8 cellular contexts compared by ENCODE assay signal in the genomic region with DNA sequence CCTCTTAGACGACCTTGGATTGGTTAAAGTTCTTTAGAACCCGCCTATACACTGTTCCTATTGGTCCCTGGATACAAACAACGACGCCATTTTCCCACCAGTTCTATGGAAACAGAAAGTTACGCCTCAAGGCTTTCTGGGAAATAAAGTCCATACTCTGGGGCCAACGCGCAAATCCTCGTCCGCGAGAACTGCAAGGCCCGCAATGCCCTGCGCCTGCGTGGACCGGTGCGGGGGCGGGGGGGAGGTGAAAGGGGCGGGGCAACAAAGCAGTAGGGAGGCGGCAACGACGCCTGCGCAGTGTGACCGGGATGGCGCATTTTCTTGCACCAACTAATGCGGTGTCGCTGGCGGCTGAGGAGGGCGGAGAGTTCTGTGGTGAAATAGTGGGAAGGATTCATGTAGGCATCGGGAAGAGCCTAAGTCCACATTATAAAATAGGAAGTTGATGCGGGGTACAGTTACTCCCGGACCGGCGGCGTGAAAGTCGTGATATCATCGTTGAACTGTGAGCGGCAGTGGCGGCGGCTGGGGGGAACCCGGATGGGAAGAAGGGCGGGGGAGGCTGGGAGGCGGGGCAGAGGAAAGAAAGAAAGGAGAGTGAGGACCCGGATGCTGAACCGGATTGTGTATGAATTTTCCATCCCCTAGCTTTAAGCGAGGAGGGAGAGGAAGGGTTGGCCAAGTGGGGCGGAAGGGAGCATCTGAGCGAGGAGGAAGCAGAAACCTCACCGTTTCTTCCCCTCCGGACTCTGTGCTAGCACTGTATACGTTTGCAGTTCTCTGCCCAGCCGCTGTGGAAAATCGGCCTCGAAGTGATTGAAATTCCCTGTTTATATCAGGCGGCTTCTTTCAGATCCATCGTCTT. TPM values are rescaled to one million over a fixed set of nuclear protein-coding genes. Genes with fewer than 3 reads are reported as not detected.
DNase-seq lines count a peak whose midpoint lies in the region; ATAC-seq and TF ChIP-seq lines count a peak whose summit lies in the region.

Gene GGPS1, plus strand, starts transcription at position 300 of the 868 bp plus-strand sequence. CDS start 6,695 bp downstream, outside the sequence.

- H3K27me3 ChIP-seq in right atrium auricular region (no peaks in the 10 kb centered on the region), psoas muscle (ENCODE audit: insufficient read depth in 3 of 3, low read length in 2 of 3) (no peaks in the 10 kb centered on the region)

- DNase-seq in NCI-H187 treated with DMSO at 0.1 percent for 48 hours (lab: John Stamatoyannopoulos, UW) (peak; percentile 94), anterior cingulate cortex (lab: John Stamatoyannopoulos, UW) (peak; percentile 92 to 100 (median 98)), right atrium auricular region (ENCODE audit: low spot score) (peak; percentile 99), psoas muscle (peak; percentile 98 to 99)

- H3K36me3 ChIP-seq in right atrium auricular region (no peaks in the 10 kb centered on the region), psoas muscle (ENCODE audit: insufficient read depth in 1 of 2, low read depth in 1 of 2) (no peaks in the 10 kb centered on the region), urinary bladder (ENCODE audit: insufficient read depth) (peaks cover 2% of the 10 kb centered on the region)

- ATAC-seq in GM18502 (IDR thresholded peaks at IDR 0.05; ENCODE audit: poor library complexity, unreplicated experiment), result peak; percentile 67
- peak; percentile 73 for ATAC-seq in HG02970 (IDR thresholded peaks at IDR 0.05; ENCODE audit: low FRiP score, unreplicated experiment)
- peak; percentile 91 to 94 (median 93) for ATAC-seq in psoas muscle

- H3K9me3 ChIP-seq in right atrium auricular region (no peaks in the 10 kb centered on the region), psoas muscle (no peaks in the 10 kb centered on the region)

- H3K4me1 ChIP-seq in right atrium auricular region (peaks cover 0 to 63% of the 10 kb centered on the region in 2 donors), psoas muscle (peaks cover 55% of the 10 kb centered on the region), urinary bladder (ENCODE audit: insufficient read depth) (no peaks in the 10 kb centered on the region)

- intact Hi-C loops in T-helper 2 cell treated with Interferon-gamma antibody and Interleukin-4, amounts not matched to agents 100 ng/mL and 5 ng/mL, for 36 hours (cut with micrococcal nuclease), result loop anchor here (1.0 to 5.0 kb wide), 17 partner anchors 9 to 955 kb away; partner anchors contain the start of genes B3GALNT2, COA6, IRF2BP2 and RBM34
- intact Hi-C loops in psoas muscle (cut with DNase I), result loop anchor here in 1 of 2 donors (1.0 to 2.0 kb wide), 3 partner anchors 38 to 89 kb away; partner anchors contain the start of gene TBCE

- peak within 1 kb of the TSS; percentile 94 to 99 for H3K27ac ChIP-seq in right atrium auricular region
- peak within 1 kb of the TSS; percentile 92 for H3K27ac ChIP-seq in psoas muscle
- H3K27ac ChIP-seq in urinary bladder (ENCODE audit: low read depth), result peak within 1 kb of the TSS; percentile 99

- WGBS in psoas muscle, 3 donors, result 0% methylated on average over 54 of the region's 54 CpGs
- WGBS in urinary bladder, result under 1% methylated on average over 54 of the region's 54 CpGs

- TF ChIP-seq CTCF in right atrium auricular region (IDR thresholded peaks at IDR 0.05) (no peak), psoas muscle (IDR thresholded peaks at IDR 0.05) (no peak)

- peak within 1 kb of the TSS; percentile 76 to 92 for H3K4me3 ChIP-seq in right atrium auricular region
- H3K4me3 ChIP-seq in psoas muscle, result peak within 1 kb of the TSS; percentile 90
- H3K4me3 ChIP-seq in urinary bladder (ENCODE audit: low read depth, low read length), result peak within 1 kb of the TSS; percentile 99

RNA-seq across cellular contexts. Expression of gene GGPS1, which starts in this region (rescaled TPM):
- total RNA-seq in T-helper 2 cell treated with Interferon-gamma antibody and Interleukin-4, amounts not matched to agents 100 ng/mL and 5 ng/mL, for 36 hours, result 24.5 and 30.1 TPM in 2 replicates
- 10 to 100 TPM; 13.4 to 18.9 TPM for total RNA-seq in right atrium auricular region
- 10 to 100 TPM; 21.1 to 39.5 (median 28.9) TPM for total RNA-seq in psoas muscle
- polyA plus RNA-seq in psoas muscle, result 10 to 100 TPM; 17.9 to 49.5 (median 34.0) TPM
- total RNA-seq in urinary bladder, result 40.8 TPM
- 25.2 TPM for polyA plus RNA-seq in urinary bladder

Comparison
In these comparisons a context has a peak if more than half of its experiments do, and no peak if none do; other contexts are left out.
1. Peak in every context shown above with its lines: DNase-seq, ATAC-seq, H3K4me3 ChIP-seq and H3K27ac ChIP-seq.